In genomic region chr2:189548686-189549439, GRCh38 we compare ENCODE assay signal across 11 cellular contexts. TPM values are rescaled to one million over a fixed set of nuclear protein-coding genes. Genes with fewer than 3 reads are reported as not detected.
DNase-seq lines count a peak whose midpoint lies in the region; TF ChIP-seq lines count a peak whose summit lies in the region.
"Had no signal": no experiment of that assay in that cellular context is flagged by ENCODE, and none has a peak within 500 bp of the region (broad histone marks: within the 10 kb centered on the region; RNA-seq: fewer than 3 reads in every experiment).

No MANE protein-coding gene starts in this region.

- H3K4me3 ChIP-seq in PC-9 (no peak overlapping the region), uterus (no peak overlapping the region)

- H3K4me2 ChIP-seq in PC-9: no peak overlapping the region

- H3K9me3 ChIP-seq in PC-9 (ENCODE audit: insufficient read depth, low read depth) (no peaks in the 10 kb centered on the region), uterus (no peaks in the 10 kb centered on the region)

- H3K4me3 Mint-ChIP-seq in nephron progenitor cell: no peak overlapping the region
- H3K4me3 Mint-ChIP-seq: activated CD4-positive, alpha-beta T cell treated with anti-CD3 and anti-CD28 coated beads for 36 hours had no signal

- no peaks in the 10 kb centered on the region for H3K27me3 Mint-ChIP-seq in nephron progenitor cell (ENCODE audit: low read depth, poor library complexity)
- H3K27me3 Mint-ChIP-seq: activated CD4-positive, alpha-beta T cell treated with anti-CD3 and anti-CD28 coated beads for 36 hours had no signal

- no peaks in the 10 kb centered on the region for H3K36me3 Mint-ChIP-seq in nephron progenitor cell (ENCODE audit: low read depth)

- intact Hi-C loops in PC-9 (cut with micrococcal nuclease; ENCODE audit: unreplicated experiment) (no loop called here), uterus (cut with DNase I; ENCODE audit: low total_unique reads) (no loop called here), posterior cingulate gyrus (cut with DNase I) (no loop called here)

- H3K9me2 ChIP-seq in PC-9 (ENCODE audit: insufficient read depth): no peaks in the 10 kb centered on the region

- TF ChIP-seq POLR2A in uterus (IDR thresholded peaks at IDR 0.05): no peak

- no peaks in the 10 kb centered on the region for H4K20me1 ChIP-seq in PC-9 (ENCODE audit: insufficient read depth)

- POLR2A ChIA-PET in PC-9 (lab: Charles Lee; ENCODE audit: unreplicated experiment): no interaction called here

- H3K79me2 ChIP-seq in PC-9 (ENCODE audit: low read depth): no peaks in the 10 kb centered on the region

- H3K27ac ChIP-seq in PC-9: 0 out of 2 replicates have a peak overlapping the region, but pooled peaks have one; percentile 28
- H3K27ac ChIP-seq in uterus: peak overlapping the region; percentile 61 to 91

- H3K9me3 Mint-ChIP-seq in nephron progenitor cell: no peaks in the 10 kb centered on the region

- H3F3A ChIP-seq in PC-9 (ENCODE audit: insufficient read depth, low read depth): 0 out of 2 replicates have a peak, but pooled peaks cover 4% of the 10 kb centered on the region

- no TSS peak for BruUV-seq in PC-9 (replicated peaks; lab: Mats Ljungman, UMichigan)

- no peaks in the 10 kb centered on the region for H3K27me3 ChIP-seq in PC-9 (ENCODE audit: insufficient read depth, low read depth)
- H3K27me3 ChIP-seq in uterus: no peaks in the 10 kb centered on the region

- H3K36me3 ChIP-seq in PC-9 (ENCODE audit: low read depth) (no peaks in the 10 kb centered on the region), uterus (no peaks in the 10 kb centered on the region)

- H2AFZ ChIP-seq in PC-9: no peak overlapping the region

- H3K27ac Mint-ChIP-seq in nephron progenitor cell: peak overlapping the region; percentile 25
- H3K27ac Mint-ChIP-seq: activated CD4-positive, alpha-beta T cell treated with anti-CD3 and anti-CD28 coated beads for 36 hours had no signal

- TF ChIP-seq CTCF in PC-9 (conservative IDR thresholded peaks at IDR 0.05) (no peak), nephron progenitor cell (IDR thresholded peaks at IDR 0.05) (no peak), uterus (IDR thresholded peaks at IDR 0.05) (no peak)

- DNase-seq in PC-9 (no peak), fibroblast of peridontal ligament (ENCODE audit: extremely low read depth) (peak; percentile 68), nephron progenitor cell (no peak), uterus (no peak), HCEC 1CT (no peak), posterior cingulate gyrus (no peak)
- no peak for DNase-seq in activated T-cell treated with anti-CD3 and anti-CD28 coated beads, Interleukin-2, amount 50 U/mL, for 48 hours
- DNase-seq: activated CD4-positive, alpha-beta T cell treated with anti-CD3 and anti-CD28 coated beads for 36 hours; DMS79; NCI-H1105; NCI-H526 treated with DMSO at 0.1 percent for 48 hours had no signal

- peaks cover 8% of the 10 kb centered on the region; the same call in 1 of the 2 replicates for H3K4me1 ChIP-seq in PC-9 (replicated peaks; ENCODE audit: insufficient read depth)
- H3K4me1 ChIP-seq in uterus: peaks cover 4 to 19% of the 10 kb centered on the region in 2 donors

- CTCF ChIA-PET in PC-9 (lab: Charles Lee): interaction anchor here (0.6 to 0.7 kb wide), 2 partner anchors 88 to 146 kb away, joined by 3 to 4 read pairs; no protein-coding TSS in a partner anchor

- peaks cover 6% of the 10 kb centered on the region for H3K4me1 Mint-ChIP-seq in nephron progenitor cell
- H3K4me1 Mint-ChIP-seq: activated CD4-positive, alpha-beta T cell treated with anti-CD3 and anti-CD28 coated beads for 36 hours had no signal

RNA-seq across cellular contexts. Expression of gene SLC40A1, which starts 31.7 kb away (rescaled TPM):
- total RNA-seq in PC-9 (2021): 8.0 and 8.2 TPM in 2 replicates
- 100 to 1,000 TPM in 3 of 4 donors, 10 to 100 TPM in 1; 87.1 to 252 (median 176) TPM for total RNA-seq in uterus
